In genomic region chr7:37538945-37539344, GRCh38 we compare ENCODE assay signal across 17 cellular contexts.
DNase-seq lines count a peak whose midpoint lies in the region; TF ChIP-seq lines count a peak whose summit lies in the region.
"Had no signal": no experiment of that assay in that cellular context is flagged by ENCODE, and none has a peak within 500 bp of the region (broad histone marks: within the 10 kb centered on the region; RNA-seq: fewer than 3 reads in every experiment).

No MANE protein-coding gene starts in this region.

- no peaks in the 10 kb centered on the region for H3K27me3 ChIP-seq in neural cell (ENCODE audit: insufficient read depth, low read depth, low read length)

- H4K20me1 ChIP-seq in neural cell (ENCODE audit: insufficient read depth) = no peaks in the 10 kb centered on the region

- no peaks in the 10 kb centered on the region for H3K36me3 ChIP-seq in neural cell (ENCODE audit: insufficient read depth, low read length)

- no peak overlapping the region for H2AFZ ChIP-seq in neural cell (ENCODE audit: low read depth, low read length)
- H2AFZ ChIP-seq: GM23248 had no signal

- TF ChIP-seq CTCF in neural cell (IDR thresholded peaks at IDR 0.05; ENCODE audit: poor library complexity, severe bottlenecking) = no peak

- H3K27ac ChIP-seq in neural cell (ENCODE audit: low read length) = no peak overlapping the region
- H3K27ac ChIP-seq in substantia nigra (ENCODE audit: low read depth, low read length, poor library complexity, severe bottlenecking) = no peak overlapping the region
- H3K27ac ChIP-seq: GM23248 had no signal

- no peaks in the 10 kb centered on the region for H3F3A ChIP-seq in neural cell (ENCODE audit: insufficient read depth, low read length, poor library complexity, severe bottlenecking)

- H3K9ac ChIP-seq in neural cell (ENCODE audit: low read length) = no peak overlapping the region
- H3K9ac ChIP-seq: GM23248 had no signal

- TF ChIP-seq EP300 in neural cell (conservative IDR thresholded peaks at IDR 0.05; ENCODE audit: poor library complexity, severe bottlenecking) = peak; percentile 67

- peak; percentile 40 for DNase-seq in NCI-H2171 treated with DMSO at 0.1 percent for 48 hours (lab: John Stamatoyannopoulos, UW)
- DNase-seq in NCI-H2171 (lab: John Stamatoyannopoulos, UW) = no peak
- peak; percentile 34 for DNase-seq in NCI-H446 treated with DMSO at 0.1 percent for 48 hours (lab: John Stamatoyannopoulos, UW)
- DNase-seq in effector CD8-positive, alpha-beta T cell (lab: John Stamatoyannopoulos, UW) = no peak
- no peak for DNase-seq in substantia nigra (lab: John Stamatoyannopoulos, UW)
- DNase-seq: C1 segment of cervical spinal cord; Calu3; CD4-positive, alpha-beta memory T cell; COR-L47; DMS79; EL; GDM1; GM23248; H7; HCEC 1CT had no signal

- no peak overlapping the region for H3K4me3 ChIP-seq in neural cell (ENCODE audit: low read length)
- H3K4me3 ChIP-seq: GM12878, GM23248 had no signal

- H3K9me3 ChIP-seq in neural cell (ENCODE audit: low read length) = no peaks in the 10 kb centered on the region

- TF ChIP-seq RAD21 in neural cell (conservative IDR thresholded peaks at IDR 0.05) = no peak

- no peak overlapping the region for H3K4me2 ChIP-seq in neural cell (ENCODE audit: low read length)

- H3K79me2 ChIP-seq in neural cell (replicated peaks; ENCODE audit: insufficient read depth, low read length) = no peaks in the 10 kb centered on the region

- H3K9me2 ChIP-seq in neural cell (ENCODE audit: insufficient read depth, low read length) = no peaks in the 10 kb centered on the region

TF ChIP-seq in neural cell, 6 proteins besides CTCF, POLR2A, EP300 and RAD21:
- TF ChIP-seq EZH2 (IDR thresholded peaks at IDR 0.05; ENCODE audit: borderline replicate concordance, insufficient read depth, low read length, poor library complexity, severe bottlenecking) = no peak
- TF ChIP-seq, protein P1, sequence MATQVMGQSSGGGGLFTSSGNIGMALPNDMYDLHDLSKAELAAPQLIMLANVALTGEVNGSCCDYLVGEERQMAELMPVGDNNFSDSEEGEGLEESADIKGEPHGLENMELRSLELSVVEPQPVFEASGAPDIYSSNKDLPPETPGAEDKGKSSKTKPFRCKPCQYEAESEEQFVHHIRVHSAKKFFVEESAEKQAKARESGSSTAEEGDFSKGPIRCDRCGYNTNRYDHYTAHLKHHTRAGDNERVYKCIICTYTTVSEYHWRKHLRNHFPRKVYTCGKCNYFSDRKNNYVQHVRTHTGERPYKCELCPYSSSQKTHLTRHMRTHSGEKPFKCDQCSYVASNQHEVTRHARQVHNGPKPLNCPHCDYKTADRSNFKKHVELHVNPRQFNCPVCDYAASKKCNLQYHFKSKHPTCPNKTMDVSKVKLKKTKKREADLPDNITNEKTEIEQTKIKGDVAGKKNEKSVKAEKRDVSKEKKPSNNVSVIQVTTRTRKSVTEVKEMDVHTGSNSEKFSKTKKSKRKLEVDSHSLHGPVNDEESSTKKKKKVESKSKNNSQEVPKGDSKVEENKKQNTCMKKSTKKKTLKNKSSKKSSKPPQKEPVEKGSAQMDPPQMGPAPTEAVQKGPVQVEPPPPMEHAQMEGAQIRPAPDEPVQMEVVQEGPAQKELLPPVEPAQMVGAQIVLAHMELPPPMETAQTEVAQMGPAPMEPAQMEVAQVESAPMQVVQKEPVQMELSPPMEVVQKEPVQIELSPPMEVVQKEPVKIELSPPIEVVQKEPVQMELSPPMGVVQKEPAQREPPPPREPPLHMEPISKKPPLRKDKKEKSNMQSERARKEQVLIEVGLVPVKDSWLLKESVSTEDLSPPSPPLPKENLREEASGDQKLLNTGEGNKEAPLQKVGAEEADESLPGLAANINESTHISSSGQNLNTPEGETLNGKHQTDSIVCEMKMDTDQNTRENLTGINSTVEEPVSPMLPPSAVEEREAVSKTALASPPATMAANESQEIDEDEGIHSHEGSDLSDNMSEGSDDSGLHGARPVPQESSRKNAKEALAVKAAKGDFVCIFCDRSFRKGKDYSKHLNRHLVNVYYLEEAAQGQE (IDR thresholded peaks at IDR 0.05; ENCODE audit: borderline replicate concordance) = no peak
- TF ChIP-seq SMC3 (conservative IDR thresholded peaks at IDR 0.05; ENCODE audit: poor library complexity) = no peak
- TF ChIP-seq POLR2AphosphoS5 (IDR thresholded peaks at IDR 0.05) = no peak
- TF ChIP-seq MXI1 (conservative IDR thresholded peaks at IDR 0.05; ENCODE audit: poor library complexity, severe bottlenecking) = no peak
- TF ChIP-seq TAF1 (IDR thresholded peaks at IDR 0.05; ENCODE audit: low read depth) = no peak

Comparison
In these comparisons a context has a peak if more than half of its experiments do, and no peak if none do; other contexts are left out.
1. DNase-seq: peak in NCI-H2171 treated with DMSO at 0.1 percent for 48 hours (single experiment) and NCI-H446 treated with DMSO at 0.1 percent for 48 hours (single experiment); none in NCI-H2171 (single experiment), effector CD8-positive, alpha-beta T cell (single experiment) and substantia nigra (0 of 49).